8 cellular contexts compared by ENCODE assay signal in the genomic region with DNA sequence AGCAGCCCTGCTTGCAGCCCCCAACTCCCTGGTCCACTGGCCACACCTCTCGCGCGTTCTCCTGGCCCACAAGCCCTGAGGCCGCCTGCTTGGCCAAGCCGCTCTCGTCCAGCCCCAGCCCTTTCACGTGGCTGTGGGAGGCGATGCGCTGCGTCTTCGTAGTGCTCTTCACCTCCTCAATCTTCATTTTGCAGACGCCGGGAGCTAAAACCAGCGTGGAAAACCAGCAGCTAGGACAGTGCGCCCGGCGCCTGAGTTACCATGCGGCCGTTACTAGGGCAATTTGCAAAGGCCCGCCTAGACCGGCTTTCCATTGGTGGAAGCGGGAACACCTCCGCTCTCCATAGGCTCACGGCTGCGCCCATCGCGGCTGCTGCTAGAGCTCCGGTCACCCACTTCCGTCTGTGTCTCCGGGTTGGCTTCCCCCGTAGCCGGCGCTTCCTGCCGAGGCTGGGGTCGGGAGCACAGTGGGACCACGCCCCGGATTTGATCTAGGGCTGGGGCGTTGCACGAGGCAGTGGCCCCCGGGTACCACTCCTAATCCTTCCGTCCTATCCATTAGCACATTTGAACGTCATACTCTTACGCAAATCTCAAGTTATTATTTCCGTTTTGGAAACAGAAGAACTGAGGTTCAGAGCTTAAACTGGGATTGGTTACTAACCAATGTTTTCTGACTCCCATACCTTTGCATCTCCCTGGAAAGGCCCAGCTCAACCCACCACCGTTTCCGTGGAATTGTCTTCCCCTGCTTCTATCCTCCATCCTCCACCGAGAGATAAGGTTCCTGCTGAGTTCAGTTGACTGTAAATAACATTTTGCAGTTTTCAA. TPM values are rescaled to one million over a fixed set of nuclear protein-coding genes. Genes with fewer than 3 reads are reported as not detected.
DNase-seq lines count a peak whose midpoint lies in the region; ATAC-seq and TF ChIP-seq lines count a peak whose summit lies in the region.

A gene (minus strand): TSS at position 275 of the 831 bp plus-strand sequence. CDS start 88 bp downstream, at position 187.

- DNase-seq in GM06990 (ENCODE audit: extremely low read depth, insufficient read length), result peak; percentile 96
- DNase-seq in NCI-H1092 (lab: John Stamatoyannopoulos, UW), result peak; percentile 98
- peak; percentile 96 for DNase-seq in globus pallidus (ENCODE audit: low spot score)
- peak; percentile 97 for DNase-seq in occipital lobe (lab: John Stamatoyannopoulos, UW)

- H3K27ac ChIP-seq in temporal lobe (ENCODE audit: low read depth, low read length), result no peak within 1 kb of the TSS

- peak within 1 kb of the TSS; percentile 98 for H3K27ac Mint-ChIP-seq in activated naive CD4-positive, alpha-beta T cell treated with anti-CD3 and anti-CD28 coated beads, Interleukin-2, amount 50 U/mL, for 24 hours

- peak within 1 kb of the TSS; percentile 99 for H3K4me3 Mint-ChIP-seq in activated naive CD4-positive, alpha-beta T cell treated with anti-CD3 and anti-CD28 coated beads, Interleukin-2, amount 50 U/mL, for 24 hours

- H3K4me1 Mint-ChIP-seq in activated naive CD4-positive, alpha-beta T cell treated with anti-CD3 and anti-CD28 coated beads, Interleukin-2, amount 50 U/mL, for 24 hours, result peaks cover 31% of the 10 kb centered on the region

- TF ChIP-seq CTCF in GM06990 (IDR thresholded peaks at IDR 0.05; ENCODE audit: insufficient read depth, low read length, poor library complexity, severe bottlenecking), result no peak

- no peaks in the 10 kb centered on the region for H3K27me3 ChIP-seq in GM06990 (replicated peaks; ENCODE audit: control insufficient read depth, insufficient read depth, low read length)

- no peaks in the 10 kb centered on the region for H3K9me3 Mint-ChIP-seq in activated naive CD4-positive, alpha-beta T cell treated with anti-CD3 and anti-CD28 coated beads, Interleukin-2, amount 50 U/mL, for 24 hours

- peaks cover 13% of the 10 kb centered on the region for H3K36me3 Mint-ChIP-seq in activated naive CD4-positive, alpha-beta T cell treated with anti-CD3 and anti-CD28 coated beads, Interleukin-2, amount 50 U/mL, for 24 hours

- ATAC-seq in HG02588 (IDR thresholded peaks at IDR 0.05; ENCODE audit: unreplicated experiment), result peak; percentile 98
- peak; percentile 100 for ATAC-seq in SK-N-SH treated with all-trans-retinoic acid at 6 μM for 48 hours

- H3K4me3 ChIP-seq in GM06990 (replicated peaks; ENCODE audit: low read depth, low read length), result peak within 1 kb of the TSS; percentile 98

- H3K36me3 ChIP-seq in GM06990 (ENCODE audit: control insufficient read depth, insufficient read depth, low read length), result no peaks in the 10 kb centered on the region

- no peaks in the 10 kb centered on the region for H3K27me3 Mint-ChIP-seq in activated naive CD4-positive, alpha-beta T cell treated with anti-CD3 and anti-CD28 coated beads, Interleukin-2, amount 50 U/mL, for 24 hours

TF ChIP-seq in SK-N-SH treated with all-trans-retinoic acid at 6 μM for 48 hours, 23 proteins besides CTCF, POLR2A, EP300 and RAD21:
- TF ChIP-seq, protein P1, sequence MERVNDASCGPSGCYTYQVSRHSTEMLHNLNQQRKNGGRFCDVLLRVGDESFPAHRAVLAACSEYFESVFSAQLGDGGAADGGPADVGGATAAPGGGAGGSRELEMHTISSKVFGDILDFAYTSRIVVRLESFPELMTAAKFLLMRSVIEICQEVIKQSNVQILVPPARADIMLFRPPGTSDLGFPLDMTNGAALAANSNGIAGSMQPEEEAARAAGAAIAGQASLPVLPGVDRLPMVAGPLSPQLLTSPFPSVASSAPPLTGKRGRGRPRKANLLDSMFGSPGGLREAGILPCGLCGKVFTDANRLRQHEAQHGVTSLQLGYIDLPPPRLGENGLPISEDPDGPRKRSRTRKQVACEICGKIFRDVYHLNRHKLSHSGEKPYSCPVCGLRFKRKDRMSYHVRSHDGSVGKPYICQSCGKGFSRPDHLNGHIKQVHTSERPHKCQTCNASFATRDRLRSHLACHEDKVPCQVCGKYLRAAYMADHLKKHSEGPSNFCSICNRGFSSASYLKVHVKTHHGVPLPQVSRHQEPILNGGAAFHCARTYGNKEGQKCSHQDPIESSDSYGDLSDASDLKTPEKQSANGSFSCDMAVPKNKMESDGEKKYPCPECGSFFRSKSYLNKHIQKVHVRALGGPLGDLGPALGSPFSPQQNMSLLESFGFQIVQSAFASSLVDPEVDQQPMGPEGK (CRISPR knock-in tag; IDR thresholded peaks at IDR 0.05; ENCODE audit: borderline replicate concordance), result peak; percentile 82; the same call in 1 of the 2 replicates
- no peak for TF ChIP-seq RARB (CRISPR knock-in tag; IDR thresholded peaks at IDR 0.05)
- TF ChIP-seq TOX (CRISPR knock-in tag; IDR thresholded peaks at IDR 0.05; ENCODE audit: borderline replicate concordance), result no peak
- TF ChIP-seq CSDC2 (CRISPR knock-in tag; IDR thresholded peaks at IDR 0.05), result peak; percentile 77
- no peak for TF ChIP-seq ZFP30 (CRISPR knock-in tag; IDR thresholded peaks at IDR 0.05)
- TF ChIP-seq ZNF565 (CRISPR knock-in tag; conservative IDR thresholded peaks at IDR 0.05; ENCODE audit: low read depth), result no peak
- 0 out of 2 replicates have a peak, but pooled peaks have one; percentile 73 for TF ChIP-seq ZFP3 (CRISPR knock-in tag; IDR thresholded peaks at IDR 0.05)
- TF ChIP-seq, protein P2, sequence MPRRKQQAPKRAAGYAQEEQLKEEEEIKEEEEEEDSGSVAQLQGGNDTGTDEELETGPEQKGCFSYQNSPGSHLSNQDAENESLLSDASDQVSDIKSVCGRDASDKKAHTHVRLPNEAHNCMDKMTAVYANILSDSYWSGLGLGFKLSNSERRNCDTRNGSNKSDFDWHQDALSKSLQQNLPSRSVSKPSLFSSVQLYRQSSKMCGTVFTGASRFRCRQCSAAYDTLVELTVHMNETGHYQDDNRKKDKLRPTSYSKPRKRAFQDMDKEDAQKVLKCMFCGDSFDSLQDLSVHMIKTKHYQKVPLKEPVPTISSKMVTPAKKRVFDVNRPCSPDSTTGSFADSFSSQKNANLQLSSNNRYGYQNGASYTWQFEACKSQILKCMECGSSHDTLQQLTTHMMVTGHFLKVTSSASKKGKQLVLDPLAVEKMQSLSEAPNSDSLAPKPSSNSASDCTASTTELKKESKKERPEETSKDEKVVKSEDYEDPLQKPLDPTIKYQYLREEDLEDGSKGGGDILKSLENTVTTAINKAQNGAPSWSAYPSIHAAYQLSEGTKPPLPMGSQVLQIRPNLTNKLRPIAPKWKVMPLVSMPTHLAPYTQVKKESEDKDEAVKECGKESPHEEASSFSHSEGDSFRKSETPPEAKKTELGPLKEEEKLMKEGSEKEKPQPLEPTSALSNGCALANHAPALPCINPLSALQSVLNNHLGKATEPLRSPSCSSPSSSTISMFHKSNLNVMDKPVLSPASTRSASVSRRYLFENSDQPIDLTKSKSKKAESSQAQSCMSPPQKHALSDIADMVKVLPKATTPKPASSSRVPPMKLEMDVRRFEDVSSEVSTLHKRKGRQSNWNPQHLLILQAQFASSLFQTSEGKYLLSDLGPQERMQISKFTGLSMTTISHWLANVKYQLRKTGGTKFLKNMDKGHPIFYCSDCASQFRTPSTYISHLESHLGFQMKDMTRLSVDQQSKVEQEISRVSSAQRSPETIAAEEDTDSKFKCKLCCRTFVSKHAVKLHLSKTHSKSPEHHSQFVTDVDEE (CRISPR knock-in tag; IDR thresholded peaks at IDR 0.05), result peak; percentile 52; the same call in 1 of the 2 replicates
- no peak for TF ChIP-seq ISL1 (CRISPR knock-in tag; IDR thresholded peaks at IDR 0.05)
- 0 out of 2 replicates have a peak, but pooled peaks have one; percentile 11 for TF ChIP-seq ZNF70 (CRISPR knock-in tag; IDR thresholded peaks at IDR 0.05)

RNA-seq across cellular contexts. Expression of the gene that starts here (rescaled TPM):
- 38.5 TPM for total RNA-seq in occipital lobe
- total RNA-seq in temporal lobe, result 35.9 TPM
